8 cellular contexts compared by ENCODE assay signal in the genomic region with DNA sequence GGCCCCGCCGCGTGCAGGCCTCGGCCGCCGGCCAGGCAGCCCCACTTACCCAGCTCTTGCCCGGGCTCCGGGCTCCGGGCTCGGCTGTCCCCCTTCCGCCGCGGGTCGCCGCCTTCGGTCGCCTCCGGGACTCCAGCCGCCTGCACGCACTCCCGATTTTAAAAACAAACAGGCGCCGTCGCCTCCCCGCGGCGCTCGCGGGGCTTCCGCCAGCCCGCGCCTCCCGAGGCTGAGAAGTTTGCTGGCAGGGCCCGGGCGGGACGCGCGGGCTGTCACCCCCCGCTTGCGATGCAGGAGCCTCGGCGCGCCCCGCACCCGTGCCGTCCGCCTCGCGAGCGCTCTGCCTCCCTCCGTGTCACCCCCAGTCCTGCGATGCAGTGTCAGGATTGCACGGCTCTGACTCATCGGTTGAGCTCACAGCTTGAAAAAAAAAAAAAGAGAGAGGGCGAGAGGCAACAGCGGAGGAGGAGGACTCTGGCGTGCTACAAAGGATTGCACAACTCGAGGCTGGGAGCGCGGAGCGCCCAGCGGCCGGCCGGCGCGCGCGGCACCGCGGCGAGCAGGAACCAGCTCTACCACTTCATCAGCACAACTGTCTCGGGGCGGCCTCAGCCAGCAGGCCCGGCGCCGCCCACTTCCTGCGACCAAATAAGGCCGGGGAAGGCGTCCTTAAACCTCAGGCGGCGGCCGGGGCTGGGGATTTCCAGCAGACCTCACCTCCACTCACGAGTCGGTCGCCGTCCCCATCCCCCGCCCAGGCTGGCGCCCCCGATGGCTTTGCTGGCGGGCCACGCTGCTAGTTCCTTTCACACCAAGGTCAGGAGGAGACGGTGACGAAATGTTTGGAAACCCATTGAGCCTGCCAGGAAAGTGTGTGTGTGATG. TPM values are rescaled to one million over a fixed set of nuclear protein-coding genes. Genes with fewer than 3 reads are reported as not detected.
DNase-seq lines count a peak whose midpoint lies in the region; ATAC-seq and TF ChIP-seq lines count a peak whose summit lies in the region.

No MANE protein-coding gene starts in this region.

- ATAC-seq in HG02588 (IDR thresholded peaks at IDR 0.05; ENCODE audit: unreplicated experiment): peak; percentile 53

- H3K27ac ChIP-seq in suprapubic skin: peak overlapping the region; percentile 100

- H3K4me1 ChIP-seq in suprapubic skin: peaks cover 88% of the 10 kb centered on the region

- 1% methylated on average over 16 of the region's 93 CpGs for WGBS in suprapubic skin

- no peak for TF ChIP-seq EP300 in suprapubic skin (IDR thresholded peaks at IDR 0.05)

- H3K36me3 ChIP-seq in suprapubic skin: no peaks in the 10 kb centered on the region

- TF ChIP-seq POLR2A in GM10847 (IDR thresholded peaks at IDR 0.05; ENCODE audit: extremely low read depth, insufficient read length): peak; percentile 97
- TF ChIP-seq POLR2A in suprapubic skin (IDR thresholded peaks at IDR 0.05): peak; percentile 48 to 80

- H3K4me3 ChIP-seq in suprapubic skin: peak overlapping the region; percentile 97

- DNase-seq in NCI-H1048 (lab: John Stamatoyannopoulos, UW) (peak; percentile 85), SK-N-DZ (ENCODE audit: low spot score) (peak; percentile 92), germinal center (ENCODE audit: low spot score) (peak; percentile 90), occipital lobe (lab: John Stamatoyannopoulos, UW) (peak; percentile 92), suprapubic skin (ENCODE audit: low spot score in 2 of 2) (peak; percentile 97)
- peak; percentile 97 for DNase-seq in activated naive CD4-positive, alpha-beta T cell treated with anti-CD3 and anti-CD28 coated beads, Interleukin-2, amount 50 U/mL, for 16 hours

- TF ChIP-seq CTCF in suprapubic skin (IDR thresholded peaks at IDR 0.05): peak in 1 of 2 donors; percentile 19

- no peaks in the 10 kb centered on the region for H3K27me3 ChIP-seq in suprapubic skin

- H3K9me3 ChIP-seq in suprapubic skin: no peaks in the 10 kb centered on the region

RNA-seq across cellular contexts. Expression of a gene that starts 45.8 kb away (rescaled TPM):
- 69.4 and 76.0 TPM in 2 replicates for polyA plus RNA-seq in SK-N-DZ (2014; cell fraction: cytosol; rRNA removed)
- 26.7 and 29.0 TPM in 2 replicates for polyA plus RNA-seq in SK-N-DZ (2014; cell fraction: nucleus; rRNA removed)
- total RNA-seq in occipital lobe: 76.1 TPM
- 1 to 10 TPM; 5.2 to 9.8 (median 6.4) TPM for total RNA-seq in suprapubic skin

Comparison
In these comparisons a context has a peak if more than half of its experiments do, and no peak if none do; other contexts are left out.
1. Peak in every context shown above with its lines: DNase-seq, ATAC-seq, H3K4me3 ChIP-seq and H3K27ac ChIP-seq.